ENCODE assay signal across 13 cellular contexts in the genomic region with DNA sequence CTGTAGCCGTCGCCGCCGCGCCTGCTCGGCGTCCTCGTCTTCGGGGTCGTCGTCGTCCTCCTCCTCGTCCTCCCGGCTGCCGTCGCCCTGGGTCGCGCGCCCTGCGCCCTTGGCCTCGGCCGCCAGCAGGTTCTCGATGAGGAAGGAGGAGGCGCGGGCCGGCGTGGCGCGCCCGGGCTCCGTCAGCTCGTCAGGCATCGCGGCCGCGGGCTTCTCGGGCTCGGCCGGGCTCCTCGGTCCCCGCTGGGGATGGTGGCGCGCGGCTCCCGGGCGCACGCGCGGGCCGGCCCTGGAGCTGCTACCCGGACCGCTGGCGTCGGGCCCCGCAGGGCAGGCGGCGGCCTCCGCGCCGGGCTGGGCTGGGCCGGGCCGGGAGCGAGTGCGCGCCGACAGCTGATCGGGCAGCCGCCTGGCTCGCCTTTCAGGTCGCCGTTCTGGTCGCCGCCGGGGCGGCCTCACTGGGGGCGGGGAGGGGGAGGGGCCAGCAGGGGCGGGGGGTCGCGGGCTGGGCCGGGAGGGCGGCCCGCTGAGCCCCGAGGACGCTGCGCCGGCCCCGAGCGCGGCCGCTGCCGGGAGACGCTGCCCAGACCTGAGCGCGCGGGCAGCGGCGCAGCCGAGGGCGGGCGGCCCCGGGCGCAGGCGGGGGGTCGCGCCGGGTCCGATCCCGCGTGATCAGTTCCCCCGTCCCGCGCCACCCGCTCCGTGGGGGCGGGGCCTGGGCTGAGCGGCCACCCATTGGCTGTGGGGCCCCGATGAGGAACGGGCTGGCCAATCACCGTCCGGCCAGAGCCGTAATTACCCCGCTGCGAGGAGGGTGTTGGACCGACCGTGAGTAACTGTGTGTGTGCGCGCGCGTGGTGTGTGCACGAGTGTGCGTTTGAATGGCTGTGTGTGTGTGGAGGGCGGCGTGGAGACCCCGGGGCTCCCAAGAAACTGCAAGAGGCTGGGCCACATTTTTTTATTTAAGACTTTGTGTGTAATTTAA. TPM values are rescaled to one million over a fixed set of nuclear protein-coding genes. Genes with fewer than 3 reads are reported as not detected.
DNase-seq lines count a peak whose midpoint lies in the region; ATAC-seq and TF ChIP-seq lines count a peak whose summit lies in the region.
"Had no signal": no experiment of that assay in that cellular context is flagged by ENCODE, and none has a peak within 500 bp of the region (broad histone marks: within the 10 kb centered on the region; RNA-seq: fewer than 3 reads in every experiment).

Gene HMX1 (minus strand): TSS at position 423 of the 985 bp plus-strand sequence. CDS start 225 bp downstream, at position 198.

- H3K36me3 ChIP-seq in iPS DF 6.9 (ENCODE audit: control insufficient read depth, insufficient read depth, low read length) (no peaks in the 10 kb centered on the region), vagina (no peaks in the 10 kb centered on the region)
- H3K36me3 ChIP-seq: upper lobe of right lung had no signal

- H3K4me1 Mint-ChIP-seq in activated CD4-positive, alpha-beta T cell treated with anti-CD3 and anti-CD28 coated beads, Interleukin-2, amount 10 ng/mL, durations not matched to agents 24 days and 14 days, result no peaks in the 10 kb centered on the region

- ATAC-seq in GM19324 (IDR thresholded peaks at IDR 0.05; ENCODE audit: low FRiP score, unreplicated experiment), result no peak
- ATAC-seq: upper lobe of right lung had no signal

- H3K4me3 Mint-ChIP-seq in activated CD4-positive, alpha-beta T cell treated with anti-CD3 and anti-CD28 coated beads, Interleukin-2, amount 10 ng/mL, durations not matched to agents 24 days and 14 days, result no peak within 1 kb of the TSS

- intact Hi-C loops in activated CD4-positive, alpha-beta T cell treated with anti-CD3 and anti-CD28 coated beads, Interleukin-2, amount 10 ng/mL, durations not matched to agents 24 days and 14 days (cut with micrococcal nuclease), result no loop called here
- intact Hi-C loops in vagina (cut with DNase I), result no loop called here

- TF ChIP-seq POLR2A in vagina (IDR thresholded peaks at IDR 0.05), result no peak

- no peaks in the 10 kb centered on the region; the same call in 1 of the 2 replicates for H3K4me1 ChIP-seq in iPS DF 6.9 (ENCODE audit: control insufficient read depth, insufficient read depth, low read length)
- H3K4me1 ChIP-seq in vagina, result peaks cover 7% of the 10 kb centered on the region
- H3K4me1 ChIP-seq: upper lobe of right lung had no signal

- peaks cover 7% of the 10 kb centered on the region for H3K9me3 Mint-ChIP-seq in activated CD4-positive, alpha-beta T cell treated with anti-CD3 and anti-CD28 coated beads, Interleukin-2, amount 10 ng/mL, durations not matched to agents 24 days and 14 days

- peak within 1 kb of the TSS; percentile 57 for H3K27ac Mint-ChIP-seq in activated CD4-positive, alpha-beta T cell treated with anti-CD3 and anti-CD28 coated beads, Interleukin-2, amount 10 ng/mL, durations not matched to agents 24 days and 14 days

- no peak for DNase-seq in activated CD4-positive, alpha-beta T cell treated with anti-CD3 and anti-CD28 coated beads, Interleukin-2, amount 10 ng/mL, durations not matched to agents 24 days and 14 days
- no peak for DNase-seq in activated CD4-positive, alpha-beta T cell treated with anti-CD3 and anti-CD28 coated beads, Interleukin-2, amount 50 U/mL, for 4 hours
- DNase-seq in SW 1271 (lab: John Stamatoyannopoulos, UW) (peak; percentile 32 to 55), iPS DF 6.9 (ENCODE audit: low read depth, low spot score) (no peak), putamen (ENCODE audit: low spot score) (peak; percentile 65), vagina (ENCODE audit: extremely low spot score in 2 of 2) (no peak)
- no peak for DNase-seq in activated naive CD4-positive, alpha-beta T cell treated with Interleukin-2 at 50 U/mL for 16 hours
- DNase-seq: NCI-H2029; stimulated activated CD4-positive, alpha-beta T cell treated with anti-CD3 and anti-CD28 coated beads, Interleukin-2, amount 100 ng/mL, for 24 hours; upper lobe of right lung had no signal

- peaks cover 65% of the 10 kb centered on the region for H3K27me3 Mint-ChIP-seq in activated CD4-positive, alpha-beta T cell treated with anti-CD3 and anti-CD28 coated beads, Interleukin-2, amount 10 ng/mL, durations not matched to agents 24 days and 14 days

- peaks cover 94% of the 10 kb centered on the region for H3K27me3 ChIP-seq in iPS DF 6.9 (ENCODE audit: control insufficient read depth, insufficient read depth, low read length)
- H3K27me3 ChIP-seq in vagina, result no peaks in the 10 kb centered on the region

- WGBS in iPS DF 6.9 (ENCODE audit: insufficient coverage, insufficient read length), result no CpG with 5 or more reads among the region's 134 CpGs

- H3K27ac ChIP-seq in iPS DF 6.9 (ENCODE audit: low read length) (no peak within 1 kb of the TSS), vagina (no peak within 1 kb of the TSS)
- H3K27ac ChIP-seq: epithelial cell of prostate, HL-60, upper lobe of right lung had no signal

- no peaks in the 10 kb centered on the region for H3K36me3 Mint-ChIP-seq in activated CD4-positive, alpha-beta T cell treated with anti-CD3 and anti-CD28 coated beads, Interleukin-2, amount 10 ng/mL, durations not matched to agents 24 days and 14 days (ENCODE audit: low read depth)

- H3K9me3 ChIP-seq in iPS DF 6.9 (ENCODE audit: control insufficient read depth, insufficient read depth, low read length), result no peaks in the 10 kb centered on the region
- H3K9me3 ChIP-seq in vagina, result no peaks in the 10 kb centered on the region
- H3K9me3 ChIP-seq: upper lobe of right lung had no signal

- H3K4me3 ChIP-seq in iPS DF 6.9 (ENCODE audit: low read length), result peak within 1 kb of the TSS; percentile 18; the same call in 1 of the 2 replicates
- H3K4me3 ChIP-seq in vagina, result peak within 1 kb of the TSS in 1 of 2 donors; percentile 13
- H3K4me3 ChIP-seq: upper lobe of right lung had no signal

- no peak for TF ChIP-seq CTCF in vagina (IDR thresholded peaks at IDR 0.05)

RNA-seq across cellular contexts. Expression of gene HMX1, which starts in this region (rescaled TPM):
- total RNA-seq in activated CD4-positive, alpha-beta T cell treated with anti-CD3 and anti-CD28 coated beads, Interleukin-2, amount 10 ng/mL, durations not matched to agents 24 days and 14 days, result not detected in 2 replicates
- not detected for total RNA-seq in vagina
- total RNA-seq: upper lobe of right lung had no signal

Comparison
In these comparisons a context has a peak if more than half of its experiments do, and no peak if none do; other contexts are left out.
1. DNase-seq: peak in SW 1271 (2 of 2) and putamen (single experiment); none in activated CD4-positive, alpha-beta T cell treated with anti-CD3 and anti-CD28 coated beads, Interleukin-2, amount 10 ng/mL, durations not matched to agents 24 days and 14 days (single experiment), activated CD4-positive, alpha-beta T cell treated with anti-CD3 and anti-CD28 coated beads, Interleukin-2, amount 50 U/mL, for 4 hours (0 of 2), iPS DF 6.9 (single experiment), vagina (0 of 2) and activated naive CD4-positive, alpha-beta T cell treated with Interleukin-2 at 50 U/mL for 16 hours (single experiment).